In the genomic region with DNA sequence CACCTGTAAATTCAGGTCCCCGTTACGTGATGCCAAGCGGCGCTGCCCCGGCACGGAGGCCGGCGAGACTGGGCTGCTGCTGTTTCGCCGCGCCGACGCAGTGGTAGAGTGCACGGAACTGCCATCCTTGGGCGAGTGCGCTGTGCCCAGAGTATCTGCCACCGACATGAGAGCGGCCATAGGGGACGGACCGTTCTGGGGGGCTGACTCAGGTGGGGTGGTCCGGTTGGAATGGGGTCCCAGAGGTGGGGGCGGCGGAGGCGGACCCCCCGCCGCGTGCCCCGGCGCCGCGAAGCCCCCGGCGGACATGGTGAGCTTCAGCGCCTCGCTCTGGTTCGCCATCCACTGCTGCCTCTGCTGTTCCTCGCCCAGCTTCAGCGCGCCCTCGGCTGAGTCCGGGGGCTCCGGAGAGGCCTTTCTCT, we compare ENCODE assay signal across 8 cellular contexts. TPM values are rescaled to one million over a fixed set of nuclear protein-coding genes. Genes with fewer than 3 reads are reported as not detected.
DNase-seq lines count a peak whose midpoint lies in the region; ATAC-seq and TF ChIP-seq lines count a peak whose summit lies in the region.

No MANE protein-coding gene starts in this region.

- no peak overlapping the region for H2AFZ ChIP-seq in neural progenitor cell (replicated peaks)

- WGBS in endodermal cell (ENCODE audit: insufficient coverage in 1 of 2, insufficient read length in 1 of 2), 2 experiments: 12 to 13% methylated on average over 23 to 42 of the region's 42 CpGs

- H3K36me3 ChIP-seq in endodermal cell (ENCODE audit: control insufficient read depth, insufficient read depth, low read length): no peaks in the 10 kb centered on the region
- H3K36me3 ChIP-seq in neural progenitor cell: no peaks in the 10 kb centered on the region

- H3F3A ChIP-seq in neural progenitor cell (ENCODE audit: low read depth): peaks cover 39% of the 10 kb centered on the region

- H3K4me3 Mint-ChIP-seq in CD4-positive, alpha-beta T cell: peak overlapping the region; percentile 80
- H3K4me3 Mint-ChIP-seq in endodermal cell (peak overlapping the region; percentile 75), neural progenitor cell (peak overlapping the region; percentile 89)

- CTCF ChIA-PET in CD4-positive, alpha-beta T cell (lab: Charles Lee): interaction anchor here (2.3 to 3.1 kb wide), 2 partner anchors 14 to 64 kb away, joined by 9 to 15 read pairs; no protein-coding TSS in a partner anchor

- no peaks in the 10 kb centered on the region for H3K9me3 ChIP-seq in CD4-positive, alpha-beta T cell (ENCODE audit: control insufficient read depth, low read length)
- H3K9me3 ChIP-seq in endodermal cell (ENCODE audit: control insufficient read depth, low read length) (no peaks in the 10 kb centered on the region), neural progenitor cell (ENCODE audit: low read depth) (no peaks in the 10 kb centered on the region)

- no peak overlapping the region for H3K27ac ChIP-seq in CD4-positive, alpha-beta T cell (ENCODE audit: low read depth, low read length)
- H3K27ac ChIP-seq in endodermal cell (ENCODE audit: low read depth, low read length) (peak overlapping the region; percentile 92), neural progenitor cell (no peak overlapping the region)

- H3K9me3 Mint-ChIP-seq in CD4-positive, alpha-beta T cell: no peaks in the 10 kb centered on the region
- H3K9me3 Mint-ChIP-seq in endodermal cell: no peaks in the 10 kb centered on the region
- no peaks in the 10 kb centered on the region for H3K9me3 Mint-ChIP-seq in neural progenitor cell

- no peaks in the 10 kb centered on the region for H3K27me3 Mint-ChIP-seq in CD4-positive, alpha-beta T cell
- H3K27me3 Mint-ChIP-seq in endodermal cell (ENCODE audit: insufficient read depth) (peaks cover 2% of the 10 kb centered on the region), neural progenitor cell (ENCODE audit: insufficient read depth, low read depth) (peaks cover 6% of the 10 kb centered on the region)

- H3K27me3 ChIP-seq in CD4-positive, alpha-beta T cell (ENCODE audit: control insufficient read depth, insufficient read depth, low read length): no peaks in the 10 kb centered on the region
- peaks cover 8% of the 10 kb centered on the region for H3K27me3 ChIP-seq in endodermal cell (ENCODE audit: control insufficient read depth, insufficient read depth, low read length, poor library complexity, severe bottlenecking)
- peaks cover 33% of the 10 kb centered on the region for H3K27me3 ChIP-seq in neural progenitor cell

- H3K4me1 ChIP-seq in endodermal cell (ENCODE audit: control insufficient read depth, insufficient read depth, low read length) (peaks cover 6% of the 10 kb centered on the region), neural progenitor cell (peaks cover 52% of the 10 kb centered on the region)

- peak overlapping the region; percentile 83 for H3K4me3 ChIP-seq in endodermal cell (ENCODE audit: low read length)
- peak overlapping the region; percentile 63 for H3K4me3 ChIP-seq in neural progenitor cell

- TF ChIP-seq CTCF in CD4-positive, alpha-beta T cell (IDR thresholded peaks at IDR 0.05): no peak
- TF ChIP-seq CTCF in endodermal cell (conservative IDR thresholded peaks at IDR 0.05): no peak
- TF ChIP-seq CTCF in neural progenitor cell (IDR thresholded peaks at IDR 0.05): no peak

- H3K4me2 ChIP-seq in neural progenitor cell: peak overlapping the region; percentile 95

- intact Hi-C loops in CD4-positive, alpha-beta T cell (cut with DNase I, micrococcal nuclease): loop anchor here in 1 of 2 experiments (5.0 kb wide), 1 partner anchor 113 kb away; no protein-coding TSS in a partner anchor

- no peak for DNase-seq in CD4-positive, alpha-beta T cell
- DNase-seq in NCI-H2171 treated with DMSO at 0.1 percent for 48 hours (lab: John Stamatoyannopoulos, UW) (peak; percentile 56), endodermal cell (peak; percentile 70), neural progenitor cell (ENCODE audit: low spot score) (peak; percentile 65), NCI-H82 (lab: John Stamatoyannopoulos, UW) (no peak), NCI-H187 (lab: John Stamatoyannopoulos, UW) (no peak), COR-L47 (lab: John Stamatoyannopoulos, UW) (no peak), HuH-7.5 (ENCODE audit: low spot score) (no peak)

- H3K36me3 Mint-ChIP-seq in CD4-positive, alpha-beta T cell (ENCODE audit: low read depth): peaks cover 41% of the 10 kb centered on the region
- H3K36me3 Mint-ChIP-seq in endodermal cell (ENCODE audit: low read depth): peaks cover 7% of the 10 kb centered on the region
- peaks cover 2% of the 10 kb centered on the region for H3K36me3 Mint-ChIP-seq in neural progenitor cell

- H3K27ac Mint-ChIP-seq in CD4-positive, alpha-beta T cell: peak overlapping the region; percentile 90
- peak overlapping the region; percentile 64 for H3K27ac Mint-ChIP-seq in endodermal cell
- no peak overlapping the region for H3K27ac Mint-ChIP-seq in neural progenitor cell

- ATAC-seq in CD4-positive, alpha-beta T cell (ENCODE audit: poor library complexity): no peak

- peaks cover 52% of the 10 kb centered on the region for H3K4me1 Mint-ChIP-seq in CD4-positive, alpha-beta T cell (ENCODE audit: low read depth)
- H3K4me1 Mint-ChIP-seq in endodermal cell (peaks cover 29% of the 10 kb centered on the region), neural progenitor cell (peaks cover 55% of the 10 kb centered on the region)

- POLR2A ChIA-PET in CD4-positive, alpha-beta T cell (lab: Charles Lee): interaction anchor here (1.6 to 9.2 kb wide), 5 partner anchors 18 to 117 kb away, joined by 3 to 220 read pairs (median 22); no protein-coding TSS in a partner anchor

- peak overlapping the region; percentile 41 for H3K9ac ChIP-seq in endodermal cell (ENCODE audit: extremely low read depth, low read length, poor library complexity, severe bottlenecking)
- H3K9ac ChIP-seq in neural progenitor cell: no peak overlapping the region

- peaks cover 26% of the 10 kb centered on the region for H3K79me2 ChIP-seq in neural progenitor cell (ENCODE audit: low read depth)

- peaks cover 26% of the 10 kb centered on the region for H4K20me1 ChIP-seq in neural progenitor cell (ENCODE audit: low read depth)

RNA-seq across cellular contexts. Expression of gene IRF2BPL, which starts 2.8 kb away (rescaled TPM):
- 10 to 100 TPM; 70.9 to 71.8 TPM for total RNA-seq in CD4-positive, alpha-beta T cell
- total RNA-seq in endodermal cell (10 to 100 TPM; 34.2 to 44.3 TPM), neural progenitor cell (ENCODE audit: low replicate concordance) (4.8 and 14.9 TPM in 2 replicates)
- polyA plus RNA-seq in endodermal cell (2013, experiment 1 of 2): 74.1 TPM
- polyA plus RNA-seq in endodermal cell (2013, experiment 2 of 2): 75.5 TPM

Comparison
In these comparisons a context has a peak if more than half of its experiments do, and no peak if none do; other contexts are left out.
1. DNase-seq: peak in NCI-H2171 treated with DMSO at 0.1 percent for 48 hours (single experiment), endodermal cell (single experiment) and neural progenitor cell (single experiment); none in CD4-positive, alpha-beta T cell (0 of 10), NCI-H82 (single experiment), NCI-H187 (0 of 2), COR-L47 (single experiment) and HuH-7.5 (single experiment).
2. Peak in every context shown above with its lines, with median percentiles within 50 percentile points of each other: H3K4me3 Mint-ChIP-seq.